8 cellular contexts compared by ENCODE assay signal in genomic region chr1:145465405-145466144, GRCh38. TPM values are rescaled to one million over a fixed set of nuclear protein-coding genes. Genes with fewer than 3 reads are reported as not detected.
DNase-seq lines count a peak whose midpoint lies in the region; TF ChIP-seq lines count a peak whose summit lies in the region.
"Not testable (repeated sequence)": the region's sequence is repeated elsewhere in the genome, so short reads cannot be mapped to it uniquely, and the experiment has no call there.

No MANE protein-coding gene starts in this region.

- not testable (repeated sequence) for H3K56ac ChIP-seq in H9 (ENCODE audit: insufficient read length, low read depth, low read length)

- H2BK15ac ChIP-seq in H9 (ENCODE audit: low read depth, low read length), result not testable (repeated sequence)

- not testable (repeated sequence) for H3K4ac ChIP-seq in H9 (ENCODE audit: low read depth, low read length)

- H3K4me3 ChIP-seq in MG63 (peak overlapping the region; percentile 50), fibroblast of villous mesenchyme (ENCODE audit: low read depth, low read length) (peak overlapping the region; percentile 61), stomach smooth muscle (ENCODE audit: low read length in 2 of 2) (peak overlapping the region; percentile 33 to 73)

- not testable (repeated sequence) for H4K8ac ChIP-seq in H9 (replicated peaks; ENCODE audit: insufficient read length, low read depth, low read length)

- H3K4me2 ChIP-seq in H9 (ENCODE audit: insufficient read depth, insufficient read length, low read length), result not testable (repeated sequence)

- H2BK120ac ChIP-seq in H9 (ENCODE audit: low read depth, low read length, poor library complexity, severe bottlenecking), result peak overlapping the region; percentile 88

- TF ChIP-seq CTCF in H9 (conservative IDR thresholded peaks at IDR 0.05); fibroblast of villous mesenchyme (IDR thresholded peaks at IDR 0.05; ENCODE audit: insufficient read depth, low read depth, low read length): not testable (repeated sequence)

- H3K27me3 Mint-ChIP-seq in H9 (ENCODE audit: low read depth), result peaks cover 22% of the 10 kb centered on the region

- H3K9ac ChIP-seq in H9 (ENCODE audit: extremely low read depth, insufficient read length, low read length), result peak overlapping the region; percentile 65
- H3K9ac ChIP-seq in stomach smooth muscle (ENCODE audit: low read length in 2 of 2), result peak overlapping the region in 1 of 2 donors; percentile 21

- not testable (repeated sequence) for H3K9me3 ChIP-seq in H9 (ENCODE audit: control insufficient read depth, low read depth, low read length); MG63; stomach smooth muscle (ENCODE audit: control insufficient read depth in 2 of 2, low read length in 2 of 2)

- not testable (repeated sequence) for H3K23ac ChIP-seq in H9 (ENCODE audit: insufficient read length, low read depth, low read length)

- H2BK12ac ChIP-seq in H9 (ENCODE audit: insufficient read length, low read depth, low read length), result not testable (repeated sequence)

- not testable (repeated sequence) for H2AFZ ChIP-seq in H9 (ENCODE audit: low read length)

- H4K20me1 ChIP-seq in H9 (ENCODE audit: control insufficient read depth, insufficient read depth, insufficient read length), result not testable (repeated sequence)

- not testable (repeated sequence) for H3K79me2 ChIP-seq in H9 (ENCODE audit: insufficient read depth, low read length)

- no CpG with 5 or more reads among the region's 35 CpGs for WGBS in H9 (ENCODE audit: extremely low coverage, insufficient read length, low lambda C conversion rate)

- not testable (repeated sequence) for H4K5ac ChIP-seq in H9 (ENCODE audit: insufficient read length, low read depth, low read length)

- H3K23me2 ChIP-seq in H9 (ENCODE audit: insufficient read length, low read depth, low read length, poor library complexity, severe bottlenecking), result not testable (repeated sequence)

- H2BK5ac ChIP-seq in H9 (ENCODE audit: insufficient read length, low read length), result peak overlapping the region; percentile 96

- not testable (repeated sequence) for H2BK20ac ChIP-seq in H9 (ENCODE audit: low read depth, low read length, poor library complexity, severe bottlenecking)

- not testable (repeated sequence) for H3K9me3 Mint-ChIP-seq in H9

- H3T11ph ChIP-seq in H9 (ENCODE audit: low read length), result not testable (repeated sequence)

- H3K27ac ChIP-seq in H9 (ENCODE audit: insufficient read length, low read depth, low read length); stomach smooth muscle (ENCODE audit: low read length): not testable (repeated sequence)

- H3K4me3 Mint-ChIP-seq in H9, result peak overlapping the region; percentile 62 to 84

- H3K27ac Mint-ChIP-seq in H9, result peak overlapping the region; percentile 99 to 100 (median 99)

- not testable (repeated sequence) for H3K4me1 ChIP-seq in H9 (ENCODE audit: insufficient read depth, low read length); stomach smooth muscle (ENCODE audit: control insufficient read depth, insufficient read depth, low read length)

- not testable (repeated sequence) for H3K79me1 ChIP-seq in H9 (ENCODE audit: insufficient read depth, low read depth, low read length, poor library complexity, severe bottlenecking)

- not testable (repeated sequence) for H2AK5ac ChIP-seq in H9 (ENCODE audit: insufficient read length, low read length)

- H3K36me3 Mint-ChIP-seq in H9 (ENCODE audit: insufficient read depth in 1 of 3, low read depth in 3 of 3), result not testable (repeated sequence)

- peak overlapping the region; percentile 88; the same call in 1 of the 2 replicates for H3K14ac ChIP-seq in H9 (ENCODE audit: insufficient read depth, low read length)

- H3K18ac ChIP-seq in H9 (ENCODE audit: insufficient read length, low read depth, low read length), result peak overlapping the region; percentile 75

- H4K91ac ChIP-seq in H9 (ENCODE audit: insufficient read length, low read depth, low read length), result not testable (repeated sequence)

- peak; percentile 33 for DNase-seq in GM03348 (ENCODE audit: low spot score)
- DNase-seq in H9, result peak; percentile 91
- DNase-seq in MG63, result peak; percentile 72
- peak; percentile 99 for DNase-seq in SHP77 (lab: John Stamatoyannopoulos, UW)
- peak; percentile 90 for DNase-seq in activated effector memory CD4-positive, alpha-beta T cell treated with anti-CD3 and anti-CD28 coated beads, Interleukin-2, amount 50 U/mL, for 16 hours
- DNase-seq in fibroblast of villous mesenchyme (ENCODE audit: low read depth), result peak; percentile 89
- DNase-seq in non-pigmented ciliary epithelial cell (ENCODE audit: low read depth), result peak; percentile 84

- H3K4me1 Mint-ChIP-seq in H9, result not testable (repeated sequence)

- not testable (repeated sequence) for H3K27me3 ChIP-seq in H9 (ENCODE audit: insufficient read depth, low read length); MG63; stomach smooth muscle (ENCODE audit: control insufficient read depth in 1 of 2, insufficient read depth in 2 of 2, low read length in 2 of 2)

- not testable (repeated sequence) for H3K36me3 ChIP-seq in MG63; stomach smooth muscle (ENCODE audit: control insufficient read depth in 2 of 2, insufficient read depth in 2 of 2, low read length in 2 of 2)

RNA-seq across cellular contexts. Expression of gene NBPF20, which starts 40.2 kb away (rescaled TPM):
- total RNA-seq in H9 (2021), result 0.22 and 0.28 TPM in 2 replicates
- 0.52 and 1.9 TPM in 2 replicates for total RNA-seq in MG63 (2014; rRNA removed; shearing (Covaris generic); ENCODE audit: low replicate concordance)
- total RNA-seq in fibroblast of villous mesenchyme, result 2.3 and 2.6 TPM in 2 replicates

Comparison
In these comparisons a context has a peak if more than half of its experiments do, and no peak if none do; other contexts are left out.
1. DNase-seq: peak in every context shown above with its lines; median percentile 99 in SHP77; 91 in H9; 90 in activated effector memory CD4-positive, alpha-beta T cell treated with anti-CD3 and anti-CD28 coated beads, Interleukin-2, amount 50 U/mL, for 16 hours; 89 in fibroblast of villous mesenchyme; 84 in non-pigmented ciliary epithelial cell; 72 in MG63; 33 in GM03348.